1 cellular context compared by ENCODE assay signal in the genomic region with DNA sequence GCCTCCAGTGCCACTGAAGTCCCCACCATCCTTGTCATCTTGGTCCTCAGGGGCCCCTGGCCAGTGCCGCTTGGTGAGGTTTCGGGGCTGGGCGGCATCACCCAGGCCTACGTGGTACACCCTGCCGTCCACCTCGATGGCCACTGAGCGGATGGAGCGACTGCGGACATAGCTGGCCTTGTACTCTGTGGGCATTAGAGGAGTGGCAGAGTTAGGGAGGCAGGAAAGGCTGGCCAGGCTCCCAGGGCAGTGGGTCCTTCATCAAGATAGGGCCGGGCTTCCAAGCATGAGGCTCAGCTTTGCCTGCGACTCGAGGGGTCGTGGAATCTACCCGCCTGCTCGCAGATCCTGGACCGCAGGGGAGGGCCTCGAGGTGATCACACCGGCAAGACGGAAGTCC.
A peak's percentile ranks its signal among the peaks of the same experiment; 100 is the strongest.
TF ChIP-seq lines count a peak whose summit lies in the region.

No MANE protein-coding gene starts in this region.

TF ChIP-seq in K562, 482 proteins besides CTCF, POLR2A, EP300 and RAD21:
- 0 out of 2 replicates have a peak, but pooled peaks have one; percentile 26 for TF ChIP-seq POLR2G (IDR thresholded peaks at IDR 0.05; ENCODE audit: low read depth, low read length)
- TF ChIP-seq TRIM25 (IDR thresholded peaks at IDR 0.05; ENCODE audit: borderline replicate concordance): no peak
- TF ChIP-seq ERF (CRISPR knock-in tag; IDR thresholded peaks at IDR 0.05): no peak
TF ChIP-seq in K562: peak in this region for 1.
